In genomic region chr14:78848234-78848820, GRCh38 we compare ENCODE assay signal across 8 cellular contexts.
DNase-seq lines count a peak whose midpoint lies in the region; ATAC-seq and TF ChIP-seq lines count a peak whose summit lies in the region.

No MANE protein-coding gene starts in this region.

- ATAC-seq in HG03521 (IDR thresholded peaks at IDR 0.05; ENCODE audit: unreplicated experiment) (peak; percentile 77), right lobe of liver (peak; percentile 83 to 92 (median 88))

- no peaks in the 10 kb centered on the region for H3K27me3 Mint-ChIP-seq in activated T-helper 1 cell treated with anti-CD3 and anti-CD28 coated beads, Interleukin-12 subunit alpha, Interleukin-12 subunit beta, Interleukin-2, Interleukin-4 antibody, amounts not matched to agents 30 ng/mL and 10 ng/mL and 1 ng/mL, durations not matched to agents 14 hours and 24 hours and 36 hours (ENCODE audit: insufficient read depth)

- H3K9me2 ChIP-seq in OCI-LY7 (ENCODE audit: insufficient read depth, low read length): no peaks in the 10 kb centered on the region

- H3K36me3 ChIP-seq in OCI-LY7 (ENCODE audit: insufficient read depth, low read length): no peaks in the 10 kb centered on the region
- no peaks in the 10 kb centered on the region for H3K36me3 ChIP-seq in right lobe of liver

- H2AFZ ChIP-seq in OCI-LY7 (ENCODE audit: low read length): no peak overlapping the region

- no peaks in the 10 kb centered on the region for H3K4me1 ChIP-seq in OCI-LY7 (ENCODE audit: insufficient read depth, low read length, poor library complexity, severe bottlenecking)
- H3K4me1 ChIP-seq in right lobe of liver: no peaks in the 10 kb centered on the region

- H3K4me3 ChIP-seq in OCI-LY7 (ENCODE audit: low read depth, low read length, poor library complexity, severe bottlenecking) (no peak overlapping the region), cardiac fibroblast (replicated peaks in 1 of 2; ENCODE audit: low read depth in 2 of 2, low read length in 2 of 2) (no peak overlapping the region), right lobe of liver (no peak overlapping the region)

- no peak overlapping the region for H3K4me2 ChIP-seq in OCI-LY7 (ENCODE audit: low read length)

- WGBS in right lobe of liver (ENCODE audit: insufficient coverage, low coverage, low lambda C conversion rate, missing lambda C conversion rate): 10% methylated on average over 5 of the region's 6 CpGs

- H4K20me1 ChIP-seq in OCI-LY7 (ENCODE audit: insufficient read depth, low read length): no peaks in the 10 kb centered on the region

- H3K9me3 ChIP-seq in OCI-LY7 (ENCODE audit: low read length) (no peaks in the 10 kb centered on the region), right lobe of liver (no peaks in the 10 kb centered on the region)

- H3K27ac ChIP-seq in OCI-LY7 (ENCODE audit: low read depth, low read length, poor library complexity, severe bottlenecking) (no peak overlapping the region), right lobe of liver (no peak overlapping the region)

- TF ChIP-seq POLR2A in right lobe of liver (IDR thresholded peaks at IDR 0.05): no peak

- POLR2A ChIA-PET in OCI-LY7 (lab: Charles Lee): interaction anchor here (0.6 kb wide), 1 partner anchor 1991 kb away, joined by 4 read pairs; no protein-coding TSS in a partner anchor

- no peak overlapping the region for H3K27ac Mint-ChIP-seq in activated T-helper 1 cell treated with anti-CD3 and anti-CD28 coated beads, Interleukin-12 subunit alpha, Interleukin-12 subunit beta, Interleukin-2, Interleukin-4 antibody, amounts not matched to agents 30 ng/mL and 10 ng/mL and 1 ng/mL, durations not matched to agents 14 hours and 24 hours and 36 hours

- CTCF ChIA-PET in OCI-LY7 (lab: Charles Lee; ENCODE audit: unreplicated experiment): no interaction called here

- DNase-seq in NOMO-1 (lab: John Stamatoyannopoulos, UW; ENCODE audit: unreplicated experiment in 2 of 2) (peak; percentile 1 to 4), NOMO-1 treated with DMSO at 0.1 percent for 48 hours (lab: John Stamatoyannopoulos, UW; ENCODE audit: unreplicated experiment) (no peak), GM20000 (ENCODE audit: low spot score) (peak; percentile 29), OCI-LY7 (ENCODE audit: low spot score) (peak; percentile 54), cardiac fibroblast (ENCODE audit: low read depth in 2 of 2) (peak; percentile 34 to 49), right lobe of liver (peak; percentile 35 to 52 (median 46))
- DNase-seq in activated T-helper 1 cell treated with anti-CD3 and anti-CD28 coated beads, Interleukin-12 subunit alpha, Interleukin-12 subunit beta, Interleukin-2, Interleukin-4 antibody, amounts not matched to agents 30 ng/mL and 10 ng/mL and 1 ng/mL, durations not matched to agents 14 hours and 24 hours and 36 hours (ENCODE audit: low spot score): no peak

- peak; percentile 92 for TF ChIP-seq CTCF in GM20000 (IDR thresholded peaks at IDR 0.05; ENCODE audit: extremely low read depth, missing control alignments)
- TF ChIP-seq CTCF in OCI-LY7 (conservative IDR thresholded peaks at IDR 0.05; ENCODE audit: low read length): peak; percentile 85
- peak; percentile 81 for TF ChIP-seq CTCF in cardiac fibroblast (IDR thresholded peaks at IDR 0.05; ENCODE audit: low read depth, low read length)
- TF ChIP-seq CTCF in right lobe of liver (IDR thresholded peaks at IDR 0.05): peak; percentile 67 to 90 (median 78)

- no peaks in the 10 kb centered on the region for H3K27me3 ChIP-seq in right lobe of liver

- no peaks in the 10 kb centered on the region for H3K9me3 Mint-ChIP-seq in activated T-helper 1 cell treated with anti-CD3 and anti-CD28 coated beads, Interleukin-12 subunit alpha, Interleukin-12 subunit beta, Interleukin-2, Interleukin-4 antibody, amounts not matched to agents 30 ng/mL and 10 ng/mL and 1 ng/mL, durations not matched to agents 14 hours and 24 hours and 36 hours

- H3K36me3 Mint-ChIP-seq in activated T-helper 1 cell treated with anti-CD3 and anti-CD28 coated beads, Interleukin-12 subunit alpha, Interleukin-12 subunit beta, Interleukin-2, Interleukin-4 antibody, amounts not matched to agents 30 ng/mL and 10 ng/mL and 1 ng/mL, durations not matched to agents 14 hours and 24 hours and 36 hours (ENCODE audit: low read depth): no peaks in the 10 kb centered on the region

- intact Hi-C loops in OCI-LY7 (cut with micrococcal nuclease; ENCODE audit: unreplicated experiment) (no loop called here), right lobe of liver (cut with DNase I) (no loop called here)
- intact Hi-C loops in activated T-helper 1 cell treated with anti-CD3 and anti-CD28 coated beads, Interleukin-12 subunit alpha, Interleukin-12 subunit beta, Interleukin-2, Interleukin-4 antibody, amounts not matched to agents 30 ng/mL and 10 ng/mL and 1 ng/mL, durations not matched to agents 14 hours and 24 hours and 36 hours (cut with micrococcal nuclease): no loop called here

- H3K4me1 Mint-ChIP-seq in activated T-helper 1 cell treated with anti-CD3 and anti-CD28 coated beads, Interleukin-12 subunit alpha, Interleukin-12 subunit beta, Interleukin-2, Interleukin-4 antibody, amounts not matched to agents 30 ng/mL and 10 ng/mL and 1 ng/mL, durations not matched to agents 14 hours and 24 hours and 36 hours (ENCODE audit: low read depth): no peaks in the 10 kb centered on the region

- H3K4me3 Mint-ChIP-seq in activated T-helper 1 cell treated with anti-CD3 and anti-CD28 coated beads, Interleukin-12 subunit alpha, Interleukin-12 subunit beta, Interleukin-2, Interleukin-4 antibody, amounts not matched to agents 30 ng/mL and 10 ng/mL and 1 ng/mL, durations not matched to agents 14 hours and 24 hours and 36 hours: no peak overlapping the region

- no TSS peak for BruUV-seq in OCI-LY7 (replicated peaks; lab: Mats Ljungman, UMichigan)

- H3K79me2 ChIP-seq in OCI-LY7 (ENCODE audit: insufficient read depth, low read depth, low read length): no peaks in the 10 kb centered on the region

Comparison
In these comparisons a context has a peak if more than half of its experiments do, and no peak if none do; other contexts are left out.
1. DNase-seq: peak in NOMO-1 (2 of 2), GM20000 (single experiment), OCI-LY7 (single experiment), cardiac fibroblast (2 of 2) and right lobe of liver (3 of 3); none in NOMO-1 treated with DMSO at 0.1 percent for 48 hours (single experiment) and activated T-helper 1 cell treated with anti-CD3 and anti-CD28 coated beads, Interleukin-12 subunit alpha, Interleukin-12 subunit beta, Interleukin-2, Interleukin-4 antibody, amounts not matched to agents 30 ng/mL and 10 ng/mL and 1 ng/mL, durations not matched to agents 14 hours and 24 hours and 36 hours (single experiment).
2. Peak in every context shown above with its lines, with median percentiles within 50 percentile points of each other: CTCF ChIP-seq.